Comparison of ENCODE assay signal across 24 cellular contexts in genomic region chr5:76537073-76537543, GRCh38.
A peak's percentile ranks its signal among the peaks of the same experiment; 100 is the strongest.
DNase-seq lines count a peak whose midpoint lies in the region; ATAC-seq and TF ChIP-seq lines count a peak whose summit lies in the region.
"Had no signal": no experiment of that assay in that cellular context is flagged by ENCODE, and none has a peak within 500 bp of the region (broad histone marks: within the 10 kb centered on the region; RNA-seq: fewer than 3 reads in every experiment).

No MANE protein-coding gene starts in this region.

- H3K9me3 Mint-ChIP-seq in CD4-positive, CD25-positive, alpha-beta regulatory T cell, result peaks cover 0 to 2% (median 0%) of the 10 kb centered on the region in 7 donors
- peaks cover 4 to 5% of the 10 kb centered on the region in 2 donors for H3K9me3 Mint-ChIP-seq in activated naive CD4-positive, alpha-beta T cell treated with anti-CD3 and anti-CD28 coated beads, Interleukin-2, amount 50 U/mL, for 72 hours
- H3K9me3 Mint-ChIP-seq: activated CD4-positive, alpha-beta T cell treated with anti-CD3 and anti-CD28 coated beads, Interleukin-2, amount 10 ng/mL, durations not matched to agents 24 days and 14 days; stimulated activated naive CD8-positive, alpha-beta T cell treated with anti-CD3 and anti-CD28 coated beads, Interleukin-15, Interleukin-2, amounts not matched to agents 100 ng/mL and 50 ng/mL, for 24 hours had no signal

- H3K27me3 ChIP-seq in CD4-positive, CD25-positive, alpha-beta regulatory T cell (ENCODE audit: control insufficient read depth, insufficient read depth, low read length), result no peaks in the 10 kb centered on the region
- peaks cover 6% of the 10 kb centered on the region; the same call in 1 of the 2 replicates for H3K27me3 ChIP-seq in IMR-90 (ENCODE audit: control insufficient read depth, insufficient read depth, low read length)
- H3K27me3 ChIP-seq: gastrocnemius medialis, left lung, tibial artery had no signal

- H4K8ac ChIP-seq in IMR-90 (ENCODE audit: low read depth in 2 of 2, low read length in 2 of 2), result no peak overlapping the region

- no peak overlapping the region for H2BK15ac ChIP-seq in IMR-90 (ENCODE audit: low read depth, low read length)

- no peak for TF ChIP-seq RAD21 in IMR-90 (IDR thresholded peaks at IDR 0.05; ENCODE audit: low read length)

- CTCF ChIA-PET in IMR-90 (lab: Yijun Ruan, JAX), result no interaction called here

- ATAC-seq in CD4-positive, CD25-positive, alpha-beta regulatory T cell (ENCODE audit: low read depth in 2 of 2), result no peak
- ATAC-seq in IMR-90 (ENCODE audit: low read depth) (no peak; the same call in 1 of the 2 replicates), mucosa of descending colon (peak; percentile 22), GM19463 (IDR thresholded peaks at IDR 0.05; ENCODE audit: unreplicated experiment) (no peak)
- no peak for ATAC-seq in activated naive CD4-positive, alpha-beta T cell treated with anti-CD3 and anti-CD28 coated beads, Interleukin-2, amount 50 U/mL, for 72 hours
- ATAC-seq: gastrocnemius medialis, left lung had no signal

- no CpG with 5 or more reads among the region's 3 CpGs for WGBS in IMR-90 (ENCODE audit: extremely low coverage in 2 of 2, insufficient read length in 1 of 2), 2 experiments

- peak overlapping the region in 1 of 4 donors; percentile 8 for H3K4me3 Mint-ChIP-seq in CD4-positive, CD25-positive, alpha-beta regulatory T cell
- H3K4me3 Mint-ChIP-seq: activated CD4-positive, alpha-beta T cell treated with anti-CD3 and anti-CD28 coated beads, Interleukin-2, amount 10 ng/mL, durations not matched to agents 24 days and 14 days; stimulated activated naive CD8-positive, alpha-beta T cell treated with anti-CD3 and anti-CD28 coated beads, Interleukin-15, Interleukin-2, amounts not matched to agents 100 ng/mL and 50 ng/mL, for 24 hours had no signal

- TF ChIP-seq POLR2A in IMR-90 (IDR thresholded peaks at IDR 0.05; ENCODE audit: low read depth, low read length), result no peak

- in situ Hi-C loops in IMR-90 (cut with MboI; ENCODE audit: low sequenced_read_pairs), result no loop called here

- no peak overlapping the region for H2BK20ac ChIP-seq in IMR-90 (ENCODE audit: low read depth, low read length)

- H3K14ac ChIP-seq in IMR-90 (replicated peaks; ENCODE audit: low read depth, low read length), result no peak overlapping the region

- peak overlapping the region; percentile 34 to 98 (median 55) for H3K27ac Mint-ChIP-seq in CD4-positive, CD25-positive, alpha-beta regulatory T cell
- no peak overlapping the region for H3K27ac Mint-ChIP-seq in activated naive CD4-positive, alpha-beta T cell treated with anti-CD3 and anti-CD28 coated beads, Interleukin-2, amount 50 U/mL, for 72 hours
- H3K27ac Mint-ChIP-seq: activated CD4-positive, alpha-beta T cell treated with anti-CD3 and anti-CD28 coated beads, Interleukin-2, amount 10 ng/mL, durations not matched to agents 24 days and 14 days; stimulated activated naive CD8-positive, alpha-beta T cell treated with anti-CD3 and anti-CD28 coated beads, Interleukin-15, Interleukin-2, amounts not matched to agents 100 ng/mL and 50 ng/mL, for 24 hours had no signal

- H2AK5ac ChIP-seq in IMR-90 (ENCODE audit: low read depth, low read length), result no peak overlapping the region

- no peak overlapping the region for H2BK120ac ChIP-seq in IMR-90 (ENCODE audit: low read depth, low read length)

- H3K4me3 ChIP-seq in CD4-positive, CD25-positive, alpha-beta regulatory T cell (ENCODE audit: low read depth, low read length), result no peak overlapping the region
- H3K4me3 ChIP-seq in IMR-90 (ENCODE audit: insufficient read depth, low read depth, low read length) (no peak overlapping the region), choroid plexus epithelial cell (ENCODE audit: low read depth, low read length) (no peak overlapping the region), mucosa of descending colon (no peak overlapping the region)
- H3K4me3 ChIP-seq: gastrocnemius medialis, left lung, tibial artery had no signal

- peaks cover 19% of the 10 kb centered on the region for H3K36me3 Mint-ChIP-seq in CD4-positive, CD25-positive, alpha-beta regulatory T cell
- peaks cover 4 to 22% of the 10 kb centered on the region in 2 donors for H3K36me3 Mint-ChIP-seq in activated naive CD4-positive, alpha-beta T cell treated with anti-CD3 and anti-CD28 coated beads, Interleukin-2, amount 50 U/mL, for 72 hours

- H3K36me3 ChIP-seq in CD4-positive, CD25-positive, alpha-beta regulatory T cell (ENCODE audit: control insufficient read depth, insufficient read depth, low read length), result no peaks in the 10 kb centered on the region
- no peaks in the 10 kb centered on the region for H3K36me3 ChIP-seq in IMR-90 (ENCODE audit: control insufficient read depth, insufficient read depth, low read length)
- H3K36me3 ChIP-seq in mucosa of descending colon (ENCODE audit: low read depth), result no peaks in the 10 kb centered on the region
- H3K36me3 ChIP-seq: gastrocnemius medialis, left lung, tibial artery had no signal

- intact Hi-C loops in IMR-90 (cut with micrococcal nuclease), result no loop called here
- intact Hi-C loops in mucosa of descending colon (cut with DNase I, micrococcal nuclease), result no loop called here

- no peak overlapping the region for H4K5ac ChIP-seq in IMR-90 (ENCODE audit: low read depth, low read length)

- H3K27me3 Mint-ChIP-seq in CD4-positive, CD25-positive, alpha-beta regulatory T cell, result no peaks in the 10 kb centered on the region
- H3K27me3 Mint-ChIP-seq: activated CD4-positive, alpha-beta T cell treated with anti-CD3 and anti-CD28 coated beads, Interleukin-2, amount 10 ng/mL, durations not matched to agents 24 days and 14 days; stimulated activated naive CD8-positive, alpha-beta T cell treated with anti-CD3 and anti-CD28 coated beads, Interleukin-15, Interleukin-2, amounts not matched to agents 100 ng/mL and 50 ng/mL, for 24 hours had no signal

- H3K9me1 ChIP-seq in IMR-90 (ENCODE audit: insufficient read depth, low read length), result no peaks in the 10 kb centered on the region

- no peak overlapping the region for H2AK9ac ChIP-seq in IMR-90 (replicated peaks; ENCODE audit: low read depth, low read length, poor library complexity)

- H3K4me1 ChIP-seq in CD4-positive, CD25-positive, alpha-beta regulatory T cell (ENCODE audit: control insufficient read depth, insufficient read depth, low read length, poor library complexity, severe bottlenecking), result peaks cover 33% of the 10 kb centered on the region
- H3K4me1 ChIP-seq in IMR-90 (ENCODE audit: control insufficient read depth, insufficient read depth, low read length) (no peaks in the 10 kb centered on the region), mucosa of descending colon (ENCODE audit: low read depth) (no peaks in the 10 kb centered on the region)
- H3K4me1 ChIP-seq: gastrocnemius medialis, tibial artery had no signal

- peaks cover 50 to 83% (median 69%) of the 10 kb centered on the region in 4 donors for H3K4me1 Mint-ChIP-seq in CD4-positive, CD25-positive, alpha-beta regulatory T cell

- no peak overlapping the region for H2BK5ac ChIP-seq in IMR-90 (ENCODE audit: low read depth, low read length, poor library complexity, severe bottlenecking)

- no peak for DNase-seq in CD4-positive, CD25-positive, alpha-beta regulatory T cell
- DNase-seq in IMR-90 (peak; percentile 2), choroid plexus epithelial cell (ENCODE audit: low read depth) (peak; percentile 35), mucosa of descending colon (no peak)
- no peak for DNase-seq in activated naive CD4-positive, alpha-beta T cell treated with anti-CD3 and anti-CD28 coated beads, Interleukin-2, amount 50 U/mL, for 72 hours (ENCODE audit: low spot score in 2 of 2)
- DNase-seq in activated CD4-positive, alpha-beta T cell treated with anti-CD3 and anti-CD28 coated beads, Interleukin-2, amount 50 U/mL, for 1 hour, result no peak
- DNase-seq: ACHN; activated CD4-positive, alpha-beta T cell treated with anti-CD3 and anti-CD28 coated beads, Interleukin-2, amount 10 ng/mL, durations not matched to agents 24 days and 14 days; activated naive CD4-positive, alpha-beta T cell treated with anti-CD3 and anti-CD28 coated beads, Interleukin-2, amount 50 U/mL, for 16 hours; anterior cingulate cortex; central memory CD4-positive, alpha-beta T cell; dermis blood vessel endothelial cell; gastrocnemius medialis; left lung; NCI-H1048; NCI-H187; NCI-H2171; NCI-H510A; nucleus accumbens; tibial artery had no signal

- TF ChIP-seq CTCF in IMR-90 (conservative IDR thresholded peaks at IDR 0.05; ENCODE audit: low read depth, low read length) (no peak), choroid plexus epithelial cell (conservative IDR thresholded peaks at IDR 0.05; ENCODE audit: low read depth, low read length) (no peak), mucosa of descending colon (IDR thresholded peaks at IDR 0.05) (no peak)

- dilution Hi-C loops in IMR-90 (cut with HindIII; ENCODE audit: low sequenced_read_pairs, unreplicated experiment), result no loop called here

- BruUV-seq in IMR-90 (replicated peaks; lab: Mats Ljungman, UMichigan), result no TSS peak

- H3K18ac ChIP-seq in IMR-90 (ENCODE audit: low read depth, low read length), result no peak overlapping the region

- no peak overlapping the region for H3K56ac ChIP-seq in IMR-90 (ENCODE audit: extremely low read depth, insufficient read depth, low read length)

- H3K9me3 ChIP-seq in CD4-positive, CD25-positive, alpha-beta regulatory T cell (ENCODE audit: control insufficient read depth in 2 of 2, low read length in 2 of 2), result no peaks in the 10 kb centered on the region
- H3K9me3 ChIP-seq in IMR-90 (ENCODE audit: control insufficient read depth, insufficient read depth, low read length) (no peaks in the 10 kb centered on the region), mucosa of descending colon (no peaks in the 10 kb centered on the region)
- H3K9me3 ChIP-seq: gastrocnemius medialis, left lung, tibial artery had no signal

- H3K23ac ChIP-seq in IMR-90 (ENCODE audit: low read depth, low read length), result no peak overlapping the region

- H4K20me1 ChIP-seq in IMR-90 (ENCODE audit: insufficient read depth, low read length), result no peaks in the 10 kb centered on the region

- no peak overlapping the region for H3K9ac ChIP-seq in IMR-90 (ENCODE audit: low read depth, low read length)

- H3K79me1 ChIP-seq in IMR-90 (ENCODE audit: low read depth in 1 of 2, low read length in 2 of 2), result no peaks in the 10 kb centered on the region

- H3K4ac ChIP-seq in IMR-90 (ENCODE audit: low read depth, low read length), result no peak overlapping the region

- POLR2A ChIA-PET in IMR-90 (lab: Charles Lee; ENCODE audit: unreplicated experiment), result no interaction called here

- H3K4me2 ChIP-seq in IMR-90 (ENCODE audit: low read depth, low read length), result no peak overlapping the region

- H3K27ac ChIP-seq in CD4-positive, CD25-positive, alpha-beta regulatory T cell (ENCODE audit: insufficient read depth, low read length, poor library complexity, severe bottlenecking), result no peak overlapping the region
- no peak overlapping the region for H3K27ac ChIP-seq in IMR-90 (ENCODE audit: insufficient read depth, low read length)
- H3K27ac ChIP-seq: gastrocnemius medialis, HL-60, left lung, tibial artery, VCaP had no signal

- H2AFZ ChIP-seq in IMR-90 (replicated peaks; ENCODE audit: low read length, poor library complexity), result no peak overlapping the region

- H4K91ac ChIP-seq in IMR-90 (ENCODE audit: insufficient read depth, low read depth, low read length), result no peak overlapping the region

TF ChIP-seq in IMR-90, 13 proteins besides CTCF, POLR2A, EP300 and RAD21 (continues in another document):
- TF ChIP-seq NFE2L2 (IDR thresholded peaks at IDR 0.05; ENCODE audit: low read depth, low read length) (no peak), MXI1 (IDR thresholded peaks at IDR 0.05; ENCODE audit: borderline replicate concordance, low read depth, low read length) (no peak)

Comparison
In these comparisons a context has a peak if more than half of its experiments do, and no peak if none do; other contexts are left out.
1. DNase-seq: peak in IMR-90 (single experiment) and choroid plexus epithelial cell (single experiment); none in CD4-positive, CD25-positive, alpha-beta regulatory T cell (0 of 3), mucosa of descending colon (0 of 3), activated naive CD4-positive, alpha-beta T cell treated with anti-CD3 and anti-CD28 coated beads, Interleukin-2, amount 50 U/mL, for 72 hours (0 of 2) and activated CD4-positive, alpha-beta T cell treated with anti-CD3 and anti-CD28 coated beads, Interleukin-2, amount 50 U/mL, for 1 hour (single experiment).
2. H3K27ac Mint-ChIP-seq: peak in CD4-positive, CD25-positive, alpha-beta regulatory T cell (3 of 3); none in activated naive CD4-positive, alpha-beta T cell treated with anti-CD3 and anti-CD28 coated beads, Interleukin-2, amount 50 U/mL, for 72 hours (0 of 2).